8 cellular contexts compared by ENCODE assay signal in the genomic region with DNA sequence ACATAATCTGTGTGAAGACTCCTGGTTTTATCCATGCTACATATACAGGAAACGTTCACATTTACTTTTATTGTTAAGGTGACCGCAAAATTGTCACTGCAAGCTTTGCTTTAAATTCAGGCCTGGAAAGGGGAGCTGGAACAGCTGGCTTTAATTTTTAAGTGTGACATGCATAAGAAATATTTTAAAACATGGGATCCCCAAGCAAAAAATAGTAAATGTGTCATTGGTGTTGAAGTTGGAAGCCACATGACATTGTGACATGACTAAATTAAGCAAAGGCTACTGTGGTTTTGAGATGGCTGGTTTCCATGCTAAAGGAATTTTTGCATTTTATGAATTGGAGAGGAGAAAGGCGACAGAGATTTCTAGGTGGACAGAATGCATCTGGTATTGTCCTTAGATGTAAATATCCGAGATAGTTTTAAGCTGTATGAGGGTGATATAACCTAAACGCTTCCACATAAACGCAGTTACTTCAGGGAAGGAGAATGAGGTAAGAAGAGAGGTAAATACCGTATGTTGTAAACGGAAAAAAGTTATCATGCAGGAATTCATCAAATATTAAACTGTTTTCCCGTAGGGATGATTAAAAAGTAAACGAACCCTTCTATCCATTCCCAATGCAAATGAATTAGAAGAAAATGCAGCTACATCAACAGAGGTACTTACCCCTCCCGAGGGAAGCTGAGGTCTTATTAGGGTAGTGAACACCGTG. TPM values are rescaled to one million over a fixed set of nuclear protein-coding genes. Genes with fewer than 3 reads are reported as not detected.
DNase-seq lines count a peak whose midpoint lies in the region; ATAC-seq, FAIRE-seq and TF ChIP-seq lines count a peak whose summit lies in the region.

No MANE protein-coding gene starts in this region.

- H3K4me1 ChIP-seq in Caco-2: peaks cover 13% of the 10 kb centered on the region
- H3K4me1 ChIP-seq in ectodermal cell (ENCODE audit: control insufficient read depth, insufficient read depth, low read length): peaks cover 10% of the 10 kb centered on the region
- H3K4me1 ChIP-seq in neural progenitor cell: peaks cover 9% of the 10 kb centered on the region

- in situ Hi-C loops in GM13977 (cut with MboI; ENCODE audit: low pct_unique_long_range_greater_than_20kb, low sequenced_read_pairs, unreplicated experiment): no loop called here

- intact Hi-C loops in Caco-2 (cut with micrococcal nuclease; ENCODE audit: unreplicated experiment) (no loop called here), posterior vena cava (cut with DNase I) (no loop called here)

- no TSS peak for BruUV-seq in Caco-2 (replicated peaks; lab: Mats Ljungman, UMichigan)

- peaks cover 36% of the 10 kb centered on the region for H3F3A ChIP-seq in neural progenitor cell (ENCODE audit: low read depth)

- peaks cover 29% of the 10 kb centered on the region for H3K79me2 ChIP-seq in neural progenitor cell (ENCODE audit: low read depth)

- H3K9me3 ChIP-seq in Caco-2 (no peaks in the 10 kb centered on the region), ectodermal cell (ENCODE audit: control insufficient read depth, low read length) (no peaks in the 10 kb centered on the region), neural progenitor cell (ENCODE audit: low read depth) (no peaks in the 10 kb centered on the region)

- TF ChIP-seq CTCF in Caco-2 (IDR thresholded peaks at IDR 0.05; ENCODE audit: insufficient read depth in 1 of 2, low read depth in 1 of 2, low read length in 1 of 2, severe bottlenecking in 1 of 2, unreplicated experiment in 1 of 2) (no peak), neural progenitor cell (IDR thresholded peaks at IDR 0.05) (no peak), GM13977 (IDR thresholded peaks at IDR 0.05; ENCODE audit: extremely low read depth, insufficient read depth, missing control alignments) (no peak)

- peak overlapping the region; percentile 91 for H3K4me3 Mint-ChIP-seq in Caco-2 (ENCODE audit: unreplicated experiment)
- peak overlapping the region; percentile 96 for H3K4me3 Mint-ChIP-seq in neural progenitor cell

- no peak for ATAC-seq in GM18502 (IDR thresholded peaks at IDR 0.05; ENCODE audit: poor library complexity, unreplicated experiment)

- peak overlapping the region; percentile 85 for H3K4me3 ChIP-seq in Caco-2 (ENCODE audit: low read depth, low read length)
- peak overlapping the region; percentile 90 for H3K4me3 ChIP-seq in ectodermal cell (ENCODE audit: insufficient read depth, low read depth, low read length)
- H3K4me3 ChIP-seq in neural progenitor cell: peak overlapping the region; percentile 77

- H3K4me1 Mint-ChIP-seq in Caco-2 (ENCODE audit: low read depth, unreplicated experiment): no peaks in the 10 kb centered on the region
- H3K4me1 Mint-ChIP-seq in neural progenitor cell: peaks cover 33% of the 10 kb centered on the region

- no peak overlapping the region for H3K9ac ChIP-seq in neural progenitor cell

- H3K4me2 ChIP-seq in neural progenitor cell: peak overlapping the region; percentile 77

- no peak for FAIRE-seq in urothelium cell line (lab: Jason Lieb, UNC)

- no peaks in the 10 kb centered on the region for H3K27me3 Mint-ChIP-seq in Caco-2 (ENCODE audit: insufficient read depth, unreplicated experiment)
- peaks cover 10% of the 10 kb centered on the region for H3K27me3 Mint-ChIP-seq in neural progenitor cell (ENCODE audit: insufficient read depth, low read depth)

- H3K36me3 ChIP-seq in Caco-2 (ENCODE audit: control insufficient read depth, insufficient read depth, low read length) (no peaks in the 10 kb centered on the region), ectodermal cell (ENCODE audit: control insufficient read depth, insufficient read depth, low read length) (no peaks in the 10 kb centered on the region), neural progenitor cell (no peaks in the 10 kb centered on the region)

- POLR2A ChIA-PET in Caco-2 (lab: Charles Lee): interaction anchor here (0.6 to 1.3 kb wide), 3 partner anchors 13 to 451 kb away, joined by 3 to 9 read pairs (median 7); no protein-coding TSS in a partner anchor

- 63 to 72% methylated on average over 11 to 12 of the region's 12 CpGs for WGBS in ectodermal cell, 2 experiments

- peak overlapping the region; percentile 83 for H2AFZ ChIP-seq in neural progenitor cell (replicated peaks)

- H3K9me3 Mint-ChIP-seq in Caco-2 (ENCODE audit: unreplicated experiment) (no peaks in the 10 kb centered on the region), neural progenitor cell (peaks cover 4% of the 10 kb centered on the region)

- no peaks in the 10 kb centered on the region for H3K36me3 Mint-ChIP-seq in Caco-2 (ENCODE audit: insufficient read depth, unreplicated experiment)
- no peaks in the 10 kb centered on the region for H3K36me3 Mint-ChIP-seq in neural progenitor cell

- peak overlapping the region; percentile 94 for H3K27ac Mint-ChIP-seq in Caco-2 (ENCODE audit: unreplicated experiment)
- H3K27ac Mint-ChIP-seq in neural progenitor cell: peak overlapping the region; percentile 33

- H4K20me1 ChIP-seq in neural progenitor cell (ENCODE audit: low read depth): peaks cover 32% of the 10 kb centered on the region

- H3K27me3 ChIP-seq in Caco-2 (replicated peaks; ENCODE audit: control insufficient read depth, insufficient read depth, low read length) (no peaks in the 10 kb centered on the region), ectodermal cell (ENCODE audit: control insufficient read depth, insufficient read depth, low read length, poor library complexity, severe bottlenecking) (peaks cover 39% of the 10 kb centered on the region), neural progenitor cell (peaks cover 35% of the 10 kb centered on the region)

- H3K27ac ChIP-seq in ectodermal cell (ENCODE audit: insufficient read depth, low read depth, low read length, poor library complexity, severe bottlenecking): no peak overlapping the region
- no peak overlapping the region for H3K27ac ChIP-seq in neural progenitor cell

- CTCF ChIA-PET in Caco-2 (lab: Charles Lee): interaction anchor here (1.2 kb wide), 1 partner anchor 13 kb away, joined by 4 read pairs; no protein-coding TSS in a partner anchor

- DNase-seq in Caco-2: no peak
- DNase-seq in NAMALWA (ENCODE audit: low spot score): peak; percentile 21
- no peak for DNase-seq in neural progenitor cell (ENCODE audit: low spot score)
- no peak for DNase-seq in urothelium cell line (ENCODE audit: low spot score)
- DNase-seq in GM13977 (ENCODE audit: low spot score): no peak
- DNase-seq in posterior vena cava (ENCODE audit: low spot score): no peak

RNA-seq across cellular contexts. Expression of gene FYTTD1, which starts 0.9 kb away (rescaled TPM):
- total RNA-seq in Caco-2 (2022) (39.5 and 41.6 TPM in 2 replicates), neural progenitor cell (ENCODE audit: low replicate concordance) (38.4 and 104 TPM in 2 replicates), posterior vena cava (10 to 100 TPM; 56.2 to 75.1 TPM)
- 53.7 TPM for polyA plus RNA-seq in ectodermal cell (2013, experiment 1 of 4)
- 44.1 TPM for polyA plus RNA-seq in ectodermal cell (2013, experiment 2 of 4)
- polyA plus RNA-seq in ectodermal cell (2013, experiment 3 of 4): 30.4 TPM
- 36.0 TPM for polyA plus RNA-seq in ectodermal cell (2013, experiment 4 of 4)

RNA-seq across cellular contexts. Expression of gene RUBCN, which starts 12.1 kb away (rescaled TPM):
- 10.6 and 14.5 TPM in 2 replicates for total RNA-seq in Caco-2 (2022)
- polyA plus RNA-seq in ectodermal cell (2013, experiment 1 of 4): 18.0 TPM
- 16.1 TPM for polyA plus RNA-seq in ectodermal cell (2013, experiment 2 of 4)
- polyA plus RNA-seq in ectodermal cell (2013, experiment 3 of 4): 12.6 TPM
- 12.4 TPM for polyA plus RNA-seq in ectodermal cell (2013, experiment 4 of 4)
- 6.4 and 22.1 TPM in 2 replicates for total RNA-seq in neural progenitor cell (ENCODE audit: low replicate concordance)
- total RNA-seq in posterior vena cava: 10 to 100 TPM; 22.6 to 31.2 TPM

RNA-seq across cellular contexts. Expression of gene LRCH3, which starts 42.3 kb away (rescaled TPM):
- 38.7 and 51.8 TPM in 2 replicates for total RNA-seq in Caco-2 (2022)
- 49.4 TPM for polyA plus RNA-seq in ectodermal cell (2013, experiment 1 of 4)
- 44.5 TPM for polyA plus RNA-seq in ectodermal cell (2013, experiment 2 of 4)
- polyA plus RNA-seq in ectodermal cell (2013, experiment 3 of 4): 38.0 TPM
- polyA plus RNA-seq in ectodermal cell (2013, experiment 4 of 4): 38.1 TPM
- total RNA-seq in neural progenitor cell (ENCODE audit: low replicate concordance): 45.9 and 56.2 TPM in 2 replicates
- total RNA-seq in posterior vena cava: 10 to 100 TPM; 58.7 to 67.5 TPM
